Comparison of ENCODE assay signal across 8 cellular contexts in the genomic region with DNA sequence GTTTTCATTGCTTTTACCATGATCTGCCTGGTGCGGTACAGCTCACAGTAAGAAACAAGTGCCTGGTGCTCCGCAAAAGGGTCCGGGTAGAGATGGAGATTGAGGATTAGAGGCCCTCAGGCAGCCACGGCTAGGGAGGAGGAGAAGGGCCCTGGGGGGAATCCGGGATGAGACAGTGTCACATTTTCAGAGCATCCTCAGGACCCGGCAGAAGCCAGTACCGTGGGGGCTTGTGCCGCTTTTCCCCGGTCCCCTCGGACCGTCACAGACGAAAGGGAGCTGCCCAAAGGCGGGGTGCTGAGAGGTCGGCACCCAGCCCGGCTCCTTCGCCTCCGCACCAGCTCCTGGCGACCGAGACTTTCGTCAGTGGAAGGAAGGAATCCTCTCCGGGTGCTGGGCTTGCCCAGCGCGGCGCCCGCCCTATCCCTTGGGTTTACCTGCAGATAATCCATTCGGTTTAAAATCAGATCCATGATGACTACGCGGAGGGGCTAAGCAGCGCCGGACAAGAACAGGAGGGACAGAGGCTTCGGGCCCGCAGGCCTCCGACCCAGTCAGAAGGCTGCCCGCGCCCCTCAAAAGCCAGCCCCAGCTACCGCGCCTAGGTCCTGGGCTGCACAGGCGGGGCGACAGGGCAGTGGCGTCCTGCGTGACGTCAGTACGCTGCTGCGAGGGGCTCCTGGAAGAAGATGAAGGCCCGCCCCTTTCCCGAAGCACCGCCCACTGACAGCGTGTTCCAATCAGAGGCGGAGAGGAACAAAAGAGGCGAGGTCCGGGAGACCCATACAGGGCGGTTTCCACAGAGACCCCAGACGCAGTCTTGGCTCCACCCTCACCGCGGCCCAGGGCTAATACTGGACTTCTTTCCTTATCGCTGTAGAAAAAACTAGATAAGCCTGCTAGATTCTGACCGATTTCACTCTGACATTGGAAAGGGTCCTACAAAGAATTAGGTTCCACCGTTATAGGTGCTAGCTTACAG. TPM values are rescaled to one million over a fixed set of nuclear protein-coding genes. Genes with fewer than 3 reads are reported as not detected.
DNase-seq lines count a peak whose midpoint lies in the region; ATAC-seq and TF ChIP-seq lines count a peak whose summit lies in the region.

Gene BBS7, minus strand, starts transcription at position 634 of the 982 bp plus-strand sequence. Its CDS starts 161 bp downstream, at position 473.

- no peaks in the 10 kb centered on the region for H3K27me3 ChIP-seq in kidney epithelial cell (ENCODE audit: control insufficient read depth, insufficient read depth, low read length)

- DNase-seq in Ammon's horn (ENCODE audit: low spot score): peak; percentile 100
- DNase-seq in GM19238 (ENCODE audit: insufficient read length, low spot score): peak; percentile 79
- DNase-seq in NCI-H524 treated with DMSO at 0.1 percent for 48 hours (lab: John Stamatoyannopoulos, UW): peak; percentile 48
- peak; percentile 94 to 98 for DNase-seq in activated CD4-positive, alpha-beta T cell treated with anti-CD3 and anti-CD28 coated beads for 4 hours
- DNase-seq in kidney epithelial cell (ENCODE audit: low read depth): peak; percentile 82
- peak; percentile 93 to 97 for DNase-seq in stimulated activated CD4-positive, alpha-beta T cell treated with anti-CD3 and anti-CD28 coated beads, Interleukin-15, amount 100 ng/mL, for 48 hours (ENCODE audit: low read depth in 2 of 2)

- TF ChIP-seq CTCF in kidney epithelial cell (IDR thresholded peaks at IDR 0.05; ENCODE audit: insufficient read depth, low read length, poor library complexity, severe bottlenecking): no peak

- peak within 1 kb of the TSS; percentile 73 for H3K4me3 ChIP-seq in kidney epithelial cell (ENCODE audit: low read depth, low read length)

- peak; percentile 98 for ATAC-seq in HG03442 (IDR thresholded peaks at IDR 0.05; ENCODE audit: unreplicated experiment)

- H3K27ac ChIP-seq in cingulate gyrus (ENCODE audit: low read depth, low read length): peak within 1 kb of the TSS; percentile 93

- no peaks in the 10 kb centered on the region for H3K36me3 ChIP-seq in kidney epithelial cell (ENCODE audit: control insufficient read depth, insufficient read depth, low read length)

RNA-seq across cellular contexts. Expression of gene BBS7, which starts in this region (rescaled TPM):
- total RNA-seq in kidney epithelial cell: 15.5 and 31.5 TPM in 2 replicates

Comparison
In these comparisons a context has a peak if more than half of its experiments do, and no peak if none do; other contexts are left out.
1. Peak in every context shown above with its lines: DNase-seq, ATAC-seq, H3K4me3 ChIP-seq and H3K27ac ChIP-seq.
2. DNase-seq: peak in every context shown above with its lines; median percentile 100 in Ammon's horn; 96 in activated CD4-positive, alpha-beta T cell treated with anti-CD3 and anti-CD28 coated beads for 4 hours; 95 in stimulated activated CD4-positive, alpha-beta T cell treated with anti-CD3 and anti-CD28 coated beads, Interleukin-15, amount 100 ng/mL, for 48 hours; 82 in kidney epithelial cell; 79 in GM19238; 48 in NCI-H524 treated with DMSO at 0.1 percent for 48 hours.